8 cellular contexts compared by ENCODE assay signal in genomic region chr12:20368653-20369163, GRCh38. TPM values are rescaled to one million over a fixed set of nuclear protein-coding genes. Genes with fewer than 3 reads are reported as not detected.
DNase-seq lines count a peak whose midpoint lies in the region; ATAC-seq and TF ChIP-seq lines count a peak whose summit lies in the region.

No MANE protein-coding gene starts in this region.

- H3K4me3 ChIP-seq in WI38 (ENCODE audit: low read depth, low read length) (0 out of 2 replicates have a peak overlapping the region, but pooled peaks have one; percentile 7), neuronal stem cell (ENCODE audit: low read length in 2 of 2) (peak overlapping the region; percentile 93 to 95)

- peaks cover 0 to 13% of the 10 kb centered on the region in 2 donors for H3K4me1 ChIP-seq in neuronal stem cell (ENCODE audit: control insufficient read depth in 2 of 2, insufficient read depth in 1 of 2, low read depth in 1 of 2, low read length in 2 of 2)

- H3K27me3 ChIP-seq in neuronal stem cell (ENCODE audit: control insufficient read depth in 3 of 3, insufficient read depth in 3 of 3, low read depth in 1 of 3, low read length in 3 of 3) = peaks cover 0 to 4% (median 0%) of the 10 kb centered on the region in 3 experiments

- H3K23ac ChIP-seq in neuronal stem cell (ENCODE audit: low read depth, low read length, poor library complexity) = no peak overlapping the region

- no peaks in the 10 kb centered on the region for H3K36me3 ChIP-seq in neuronal stem cell (replicated peaks in 1 of 2; ENCODE audit: control insufficient read depth in 2 of 2, insufficient read depth in 2 of 2, low read length in 2 of 2)

- H2AK5ac ChIP-seq in neuronal stem cell (ENCODE audit: low read depth, low read length) = no peak overlapping the region

- peak overlapping the region; percentile 43 for H4K91ac ChIP-seq in neuronal stem cell (ENCODE audit: low read depth, low read length, poor library complexity)

- H2AFZ ChIP-seq in neuronal stem cell (ENCODE audit: low read length) = peak overlapping the region; percentile 100

- H3K27ac Mint-ChIP-seq in activated CD8-positive, alpha-beta memory T cell treated with anti-CD3 and anti-CD28 coated beads, Interleukin-2, amount 10 ng/mL, durations not matched to agents 7 days and 5 days = no peak overlapping the region
- peak overlapping the region; percentile 86 for H3K27ac Mint-ChIP-seq in glutamatergic neuron (ENCODE audit: unreplicated experiment)

- no CpG with 5 or more reads among the region's 34 CpGs for WGBS in neuronal stem cell (ENCODE audit: extremely low coverage in 2 of 2, insufficient read length in 2 of 2, insufficient replicate concordance in 1 of 2), 2 donors

- H4K8ac ChIP-seq in neuronal stem cell (ENCODE audit: low read depth, low read length) = no peak overlapping the region

- peak overlapping the region; percentile 6 for H3K4me3 Mint-ChIP-seq in activated CD8-positive, alpha-beta memory T cell treated with anti-CD3 and anti-CD28 coated beads, Interleukin-2, amount 10 ng/mL, durations not matched to agents 7 days and 5 days
- H3K4me3 Mint-ChIP-seq in glutamatergic neuron (ENCODE audit: unreplicated experiment) = peak overlapping the region; percentile 96

- H3K9me3 Mint-ChIP-seq in activated CD8-positive, alpha-beta memory T cell treated with anti-CD3 and anti-CD28 coated beads, Interleukin-2, amount 10 ng/mL, durations not matched to agents 7 days and 5 days (ENCODE audit: low read depth) = no peaks in the 10 kb centered on the region
- H3K9me3 Mint-ChIP-seq in glutamatergic neuron (ENCODE audit: unreplicated experiment) = peaks cover 7% of the 10 kb centered on the region

- peak overlapping the region; percentile 56 for H3K27ac ChIP-seq in neuronal stem cell (replicated peaks; ENCODE audit: low read length)

- H3K9me3 ChIP-seq in neuronal stem cell (replicated peaks in 1 of 2; ENCODE audit: control insufficient read depth in 2 of 2, insufficient read depth in 1 of 2, low read depth in 1 of 2, low read length in 2 of 2) = no peaks in the 10 kb centered on the region

- peak overlapping the region; percentile 95 for H3K18ac ChIP-seq in neuronal stem cell (ENCODE audit: low read length)

- peaks cover 11% of the 10 kb centered on the region for H3K4me1 Mint-ChIP-seq in activated CD8-positive, alpha-beta memory T cell treated with anti-CD3 and anti-CD28 coated beads, Interleukin-2, amount 10 ng/mL, durations not matched to agents 7 days and 5 days
- H3K4me1 Mint-ChIP-seq in glutamatergic neuron (ENCODE audit: low read depth, unreplicated experiment) = peaks cover 3% of the 10 kb centered on the region

- no peak overlapping the region for H3K9ac ChIP-seq in neuronal stem cell (ENCODE audit: low read depth, low read length, poor library complexity)

- no peak overlapping the region for H2BK15ac ChIP-seq in neuronal stem cell (ENCODE audit: low read length)

- H3K27me3 Mint-ChIP-seq in activated CD8-positive, alpha-beta memory T cell treated with anti-CD3 and anti-CD28 coated beads, Interleukin-2, amount 10 ng/mL, durations not matched to agents 7 days and 5 days = peaks cover 58% of the 10 kb centered on the region
- peaks cover 7% of the 10 kb centered on the region for H3K27me3 Mint-ChIP-seq in glutamatergic neuron (ENCODE audit: unreplicated experiment)

- no peak overlapping the region for H2BK12ac ChIP-seq in neuronal stem cell (ENCODE audit: low read length)

- CTCF ChIA-PET in activated CD8-positive, alpha-beta memory T cell treated with anti-CD3 and anti-CD28 coated beads, Interleukin-2, amount 10 ng/mL, durations not matched to agents 7 days and 5 days (lab: Charles Lee) = no interaction called here

- no peak for DNase-seq in activated CD8-positive, alpha-beta memory T cell treated with anti-CD3 and anti-CD28 coated beads, Interleukin-2, amount 10 ng/mL, durations not matched to agents 7 days and 5 days
- no peak for DNase-seq in activated CD8-positive, alpha-beta memory T cell treated with anti-CD3 and anti-CD28 coated beads for 24 hours
- DNase-seq in glutamatergic neuron (peak; percentile 61), neuronal stem cell (ENCODE audit: low spot score) (peak; percentile 67), NCI-H1694 treated with DMSO at 0.1 percent for 48 hours (lab: John Stamatoyannopoulos, UW) (no peak)

- H2BK120ac ChIP-seq in neuronal stem cell (ENCODE audit: low read depth, low read length) = no peak overlapping the region

- ATAC-seq in activated CD8-positive, alpha-beta memory T cell treated with anti-CD3 and anti-CD28 coated beads, Interleukin-2, amount 10 ng/mL, durations not matched to agents 7 days and 5 days = no peak
- ATAC-seq in GM21737 (IDR thresholded peaks at IDR 0.05; ENCODE audit: unreplicated experiment) = no peak
- no peak for ATAC-seq in HG03378 (IDR thresholded peaks at IDR 0.05; ENCODE audit: unreplicated experiment)

- peaks cover 4% of the 10 kb centered on the region for H3K79me1 ChIP-seq in neuronal stem cell (ENCODE audit: low read depth, low read length)

- no peak overlapping the region for H3K14ac ChIP-seq in neuronal stem cell (ENCODE audit: low read length)

- peak overlapping the region; percentile 26 for H2BK5ac ChIP-seq in neuronal stem cell (ENCODE audit: low read length)

- peaks cover 1% of the 10 kb centered on the region for H3K36me3 Mint-ChIP-seq in activated CD8-positive, alpha-beta memory T cell treated with anti-CD3 and anti-CD28 coated beads, Interleukin-2, amount 10 ng/mL, durations not matched to agents 7 days and 5 days
- no peaks in the 10 kb centered on the region for H3K36me3 Mint-ChIP-seq in glutamatergic neuron (ENCODE audit: unreplicated experiment)

- H3K4ac ChIP-seq in neuronal stem cell (ENCODE audit: low read length) = no peak overlapping the region

- TF ChIP-seq CTCF in WI38 (IDR thresholded peaks at IDR 0.05; ENCODE audit: low read depth, low read length) (no peak), glutamatergic neuron (IDR thresholded peaks at IDR 0.05; ENCODE audit: partially characterized antibody, unreplicated experiment) (no peak)

- peak overlapping the region; percentile 98 for H3K4me2 ChIP-seq in neuronal stem cell (ENCODE audit: insufficient read depth, low read length, poor library complexity, severe bottlenecking)

RNA-seq across cellular contexts. Expression of gene PDE3A, which starts 0.4 kb away (rescaled TPM):
- total RNA-seq in activated CD8-positive, alpha-beta memory T cell treated with anti-CD3 and anti-CD28 coated beads, Interleukin-2, amount 10 ng/mL, durations not matched to agents 7 days and 5 days = not detected
- total RNA-seq in glutamatergic neuron (ENCODE audit: unreplicated experiment) = 1.3 TPM
- 0.49 TPM for polyA plus RNA-seq in neuronal stem cell (2013, experiment 1 of 2)
- 0.47 TPM for polyA plus RNA-seq in neuronal stem cell (2013, experiment 2 of 2)

Comparison
In these comparisons a context has a peak if more than half of its experiments do, and no peak if none do; other contexts are left out.
1. DNase-seq: peak in glutamatergic neuron (single experiment) and neuronal stem cell (single experiment); none in activated CD8-positive, alpha-beta memory T cell treated with anti-CD3 and anti-CD28 coated beads, Interleukin-2, amount 10 ng/mL, durations not matched to agents 7 days and 5 days (single experiment), activated CD8-positive, alpha-beta memory T cell treated with anti-CD3 and anti-CD28 coated beads for 24 hours (single experiment) and NCI-H1694 treated with DMSO at 0.1 percent for 48 hours (single experiment).